27 cellular contexts compared by ENCODE assay signal in the genomic region with DNA sequence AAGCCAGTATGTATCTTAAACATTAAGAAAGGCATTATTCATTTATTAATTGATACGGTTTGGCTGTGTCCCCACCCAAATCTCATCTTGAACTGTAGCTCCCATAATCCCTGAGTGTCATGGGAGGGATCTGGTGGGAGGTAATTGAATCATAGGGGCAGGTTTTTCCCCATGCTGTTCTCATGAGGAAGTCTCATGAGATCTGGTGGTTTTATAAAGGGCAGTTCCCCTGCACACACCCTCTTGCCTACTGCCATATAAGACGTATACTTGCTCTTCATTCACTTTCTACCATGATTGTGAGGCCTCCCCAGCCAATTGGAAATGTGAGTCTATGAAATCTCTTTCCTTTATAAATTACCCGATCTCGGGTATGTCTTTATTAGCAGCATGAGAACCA.
"Had no signal": no experiment of that assay in that cellular context is flagged by ENCODE, and none has a peak within 500 bp of the region (broad histone marks: within the 10 kb centered on the region; RNA-seq: fewer than 3 reads in every experiment).

No MANE protein-coding gene starts in this region.

- H3K9me3 ChIP-seq: stomach, suprapubic skin, testis, thoracic aorta, thyroid gland, tibial artery, tibial nerve, transverse colon, upper lobe of left lung, upper lobe of right lung, uterus, vagina had no signal

- H3K4me1 ChIP-seq: stomach, suprapubic skin, testis, thyroid gland, upper lobe of left lung, upper lobe of right lung, uterus, vagina had no signal

- DNase-seq: stimulated activated CD4-positive, alpha-beta T cell treated with anti-CD3 and anti-CD28 coated beads, Interleukin-2, amount 100 ng/mL, for 48 hours; stimulated activated CD4-positive, alpha-beta T cell treated with anti-CD3 and anti-CD28 coated beads, Interleukin-4, amount 100 ng/mL, for 1 hour; stimulated activated CD4-positive, alpha-beta T cell treated with anti-CD3 and anti-CD28 coated beads, Interleukin-4, amount 100 ng/mL, for 24 hours; stimulated activated CD4-positive, alpha-beta T cell treated with anti-CD3 and anti-CD28 coated beads, Interleukin-4, amount 100 ng/mL, for 4 hours; stimulated activated CD8-positive, alpha-beta memory T cell treated with anti-CD3 and anti-CD28 coated beads, Interleukin-4, amount 100 ng/mL, for 48 hours; stimulated activated naive CD4-positive, alpha-beta T cell; stimulated activated naive CD4-positive, alpha-beta T cell treated with Interleukin-2 at 50 U/mL for 16 hours; stimulated activated naive CD8-positive, alpha-beta T cell treated with anti-CD3 and anti-CD28 coated beads, Interleukin-15, amount 100 ng/mL, for 72 hours; stimulated activated naive CD8-positive, alpha-beta T cell treated with anti-CD3 and anti-CD28 coated beads, Interleukin-15, Interleukin-2, amounts not matched to agents 100 U/mL and 50 U/mL, for 24 hours; stomach; substantia nigra; testis; thyroid gland; tibial artery; transverse colon; trophoblast cell; upper lobe of left lung; upper lobe of right lung; uterus had no signal

- H3K36me3 ChIP-seq: stomach, suprapubic skin, thoracic aorta, thyroid gland, tibial artery, tibial nerve, transverse colon, upper lobe of left lung, upper lobe of right lung, uterus, vagina had no signal

- H3K4me1 Mint-ChIP-seq: stimulated activated effector memory CD8-positive, alpha-beta T cell treated with anti-CD3 and anti-CD28 coated beads, Interleukin-12 subunit alpha, Interleukin-12 subunit beta, amount 100 ng/mL, for 72 hours had no signal

- H3K36me3 Mint-ChIP-seq: stimulated activated effector memory CD8-positive, alpha-beta T cell treated with anti-CD3 and anti-CD28 coated beads, Interleukin-12 subunit alpha, Interleukin-12 subunit beta, amount 100 ng/mL, for 72 hours; type B pancreatic cell had no signal

- H3K4me3 Mint-ChIP-seq: stimulated activated effector memory CD8-positive, alpha-beta T cell treated with anti-CD3 and anti-CD28 coated beads, Interleukin-12 subunit alpha, Interleukin-12 subunit beta, amount 100 ng/mL, for 72 hours; stimulated activated memory B cell treated with anti-CD40 and anti-IgM and Interleukin-4, amounts not matched to agents 10 μg/mL and 1 μg/mL and 100 μg/mL, for 72 hours; stimulated activated naive CD8-positive, alpha-beta T cell treated with anti-CD3 and anti-CD28 coated beads, Interleukin-15, amount 100 ng/mL, for 72 hours; stimulated activated naive CD8-positive, alpha-beta T cell treated with anti-CD3 and anti-CD28 coated beads, Interleukin-15, Interleukin-2, amounts not matched to agents 100 ng/mL and 50 ng/mL, for 24 hours; type B pancreatic cell had no signal

- H3K27me3 ChIP-seq: stomach, suprapubic skin, testis, thyroid gland, tibial artery, tibial nerve, transverse colon, upper lobe of left lung, upper lobe of right lung, uterus, vagina had no signal

- H3K9me3 Mint-ChIP-seq: stimulated activated effector memory CD8-positive, alpha-beta T cell treated with anti-CD3 and anti-CD28 coated beads, Interleukin-12 subunit alpha, Interleukin-12 subunit beta, amount 100 ng/mL, for 72 hours; stimulated activated naive CD8-positive, alpha-beta T cell treated with anti-CD3 and anti-CD28 coated beads, Interleukin-15, amount 100 ng/mL, for 72 hours; stimulated activated naive CD8-positive, alpha-beta T cell treated with anti-CD3 and anti-CD28 coated beads, Interleukin-15, Interleukin-2, amounts not matched to agents 100 ng/mL and 50 ng/mL, for 24 hours; type B pancreatic cell had no signal

- H3K27ac ChIP-seq: stomach, suprapubic skin, testis, thoracic aorta, thyroid gland, tibial artery, tibial nerve, transverse colon, upper lobe of left lung, upper lobe of right lung, uterus, vagina had no signal

- ATAC-seq: stimulated activated effector memory CD8-positive, alpha-beta T cell treated with anti-CD3 and anti-CD28 coated beads, Interleukin-12 subunit alpha, Interleukin-12 subunit beta, amount 100 ng/mL, for 72 hours; stimulated activated memory B cell treated with anti-CD40 and anti-IgM and Interleukin-4, amounts not matched to agents 10 μg/mL and 1 μg/mL and 100 μg/mL, for 72 hours; stimulated activated naive CD8-positive, alpha-beta T cell treated with anti-CD3 and anti-CD28 coated beads, Interleukin-15, amount 100 ng/mL, for 72 hours; stimulated activated naive CD8-positive, alpha-beta T cell treated with anti-CD3 and anti-CD28 coated beads, Interleukin-15, Interleukin-2, amounts not matched to agents 100 U/mL and 50 U/mL, for 24 hours; upper lobe of right lung had no signal

- H3K27ac Mint-ChIP-seq: stimulated activated effector memory CD8-positive, alpha-beta T cell treated with anti-CD3 and anti-CD28 coated beads, Interleukin-12 subunit alpha, Interleukin-12 subunit beta, amount 100 ng/mL, for 72 hours; stimulated activated memory B cell treated with anti-CD40 and anti-IgM and Interleukin-4, amounts not matched to agents 10 μg/mL and 1 μg/mL and 100 μg/mL, for 72 hours; stimulated activated naive CD8-positive, alpha-beta T cell treated with anti-CD3 and anti-CD28 coated beads, Interleukin-15, amount 100 ng/mL, for 72 hours; stimulated activated naive CD8-positive, alpha-beta T cell treated with anti-CD3 and anti-CD28 coated beads, Interleukin-15, Interleukin-2, amounts not matched to agents 100 ng/mL and 50 ng/mL, for 24 hours had no signal

- H3K4me3 ChIP-seq: stomach, suprapubic skin, testis, thoracic aorta, thyroid gland, tibial artery, tibial nerve, transverse colon, upper lobe of left lung, upper lobe of right lung, uterus, vagina had no signal
